1 cellular context compared by ENCODE assay signal in the genomic region with DNA sequence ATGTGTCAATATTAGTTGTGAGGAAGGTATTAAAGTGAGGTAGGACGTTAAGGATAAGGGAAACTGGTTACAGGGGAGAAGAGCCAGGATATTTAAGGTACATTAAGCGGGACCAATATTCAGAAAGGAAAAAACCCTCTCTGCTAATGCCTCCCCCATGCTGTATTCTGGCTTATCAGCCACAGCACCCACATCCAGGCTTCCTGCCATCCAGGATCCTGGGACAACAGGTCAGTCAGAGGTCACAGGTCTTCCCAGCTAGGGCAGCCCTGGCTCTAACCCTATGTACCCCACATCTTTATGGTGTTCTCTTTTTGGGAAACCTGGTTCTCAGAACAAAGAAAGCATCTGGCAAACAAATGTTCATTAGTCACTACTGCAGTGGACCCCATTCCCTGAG.
TF ChIP-seq lines count a peak whose summit lies in the region.

No MANE protein-coding gene starts in this region.

TF ChIP-seq in HepG2, 621 proteins besides CTCF, POLR2A, EP300 and RAD21:
- TF ChIP-seq NKX3-1 (CRISPR knock-in tag; IDR thresholded peaks at IDR 0.05) (no peak), RBM22 (optimal IDR thresholded peaks at IDR 0.05; ENCODE audit: low read length) (peak; percentile 14), E2F2 (CRISPR knock-in tag; IDR thresholded peaks at IDR 0.05; ENCODE audit: borderline replicate concordance) (no peak), ZNF281 (CRISPR knock-in tag; IDR thresholded peaks at IDR 0.05; ENCODE audit: borderline replicate concordance) (no peak), HMG20A (CRISPR knock-in tag; IDR thresholded peaks at IDR 0.05; ENCODE audit: borderline replicate concordance) (no peak), TFDP2 (CRISPR knock-in tag; IDR thresholded peaks at IDR 0.05) (no peak)
- TF ChIP-seq, protein P1, sequence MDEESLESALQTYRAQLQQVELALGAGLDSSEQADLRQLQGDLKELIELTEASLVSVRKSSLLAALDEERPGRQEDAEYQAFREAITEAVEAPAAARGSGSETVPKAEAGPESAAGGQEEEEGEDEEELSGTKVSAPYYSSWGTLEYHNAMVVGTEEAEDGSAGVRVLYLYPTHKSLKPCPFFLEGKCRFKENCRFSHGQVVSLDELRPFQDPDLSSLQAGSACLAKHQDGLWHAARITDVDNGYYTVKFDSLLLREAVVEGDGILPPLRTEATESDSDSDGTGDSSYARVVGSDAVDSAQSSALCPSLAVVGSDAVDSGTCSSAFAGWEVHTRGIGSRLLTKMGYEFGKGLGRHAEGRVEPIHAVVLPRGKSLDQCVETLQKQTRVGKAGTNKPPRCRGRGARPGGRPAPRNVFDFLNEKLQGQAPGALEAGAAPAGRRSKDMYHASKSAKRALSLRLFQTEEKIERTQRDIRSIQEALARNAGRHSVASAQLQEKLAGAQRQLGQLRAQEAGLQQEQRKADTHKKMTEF (CRISPR knock-in tag; IDR thresholded peaks at IDR 0.05), result no peak
TF ChIP-seq in HepG2: peak in this region for 1.
